18 cellular contexts compared by ENCODE assay signal in the genomic region with DNA sequence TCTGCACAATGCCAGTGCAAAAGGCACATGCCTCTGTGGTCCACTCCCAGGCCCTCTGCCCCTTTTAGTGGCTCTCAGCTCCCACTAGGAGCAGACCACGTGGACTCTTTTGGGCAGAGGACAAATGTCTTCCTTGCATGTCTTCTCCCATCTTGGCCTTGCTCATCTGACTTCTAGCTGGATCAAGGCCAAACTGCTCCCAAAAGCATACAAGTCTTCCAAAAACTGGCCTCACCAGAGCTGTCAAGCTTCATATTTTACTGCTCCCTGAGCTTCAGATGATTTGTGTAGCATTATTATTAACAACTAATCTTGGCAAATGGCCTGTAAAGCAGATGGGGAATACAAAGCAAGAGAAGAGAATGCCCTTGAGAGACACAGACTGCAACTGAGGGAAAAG. TPM values are rescaled to one million over a fixed set of nuclear protein-coding genes. Genes with fewer than 3 reads are reported as not detected.
DNase-seq lines count a peak whose midpoint lies in the region; ATAC-seq and TF ChIP-seq lines count a peak whose summit lies in the region.
"Had no signal": no experiment of that assay in that cellular context is flagged by ENCODE, and none has a peak within 500 bp of the region (broad histone marks: within the 10 kb centered on the region; RNA-seq: fewer than 3 reads in every experiment).

No MANE protein-coding gene starts in this region.

- peak overlapping the region; percentile 93 for H3K27ac Mint-ChIP-seq in CD4-positive, alpha-beta T cell
- peak overlapping the region in 9 of 10 donors; percentile 17 to 93 (median 67) for H3K27ac Mint-ChIP-seq in naive thymus-derived CD8-positive, alpha-beta T cell
- H3K27ac Mint-ChIP-seq: H9 had no signal

- no peaks in the 10 kb centered on the region for H3K9me3 ChIP-seq in CD4-positive, alpha-beta T cell (ENCODE audit: control insufficient read depth, low read length)
- no peaks in the 10 kb centered on the region for H3K9me3 ChIP-seq in GM23248 (ENCODE audit: low read depth)
- H3K9me3 ChIP-seq in effector memory CD4-positive, alpha-beta T cell (ENCODE audit: control insufficient read depth, low read length), result no peaks in the 10 kb centered on the region
- H3K9me3 ChIP-seq: esophagus muscularis mucosa, left ventricle myocardium inferior had no signal

- CTCF ChIA-PET in CD4-positive, alpha-beta T cell (lab: Charles Lee), result no interaction called here

- no peak for DNase-seq in CD4-positive, alpha-beta T cell
- DNase-seq in GM23248, result peak; percentile 17
- DNase-seq in naive thymus-derived CD8-positive, alpha-beta T cell, result no peak
- no peak for DNase-seq in NCI-H2196 treated with DMSO at 0.1 percent for 48 hours (lab: John Stamatoyannopoulos, UW; ENCODE audit: unreplicated experiment)
- DNase-seq in SW 1271 (lab: John Stamatoyannopoulos, UW), result no peak
- no peak for DNase-seq in effector memory CD4-positive, alpha-beta T cell
- DNase-seq: activated CD8-positive, alpha-beta memory T cell treated with anti-CD3 and anti-CD28 coated beads, Interleukin-2, amount 50 U/mL, for 4 hours; activated effector memory CD4-positive, alpha-beta T cell treated with anti-CD3 and anti-CD28 coated beads, Interleukin-2, amount 50 U/mL, for 16 hours; central memory CD4-positive, alpha-beta T cell; effector CD4-positive, alpha-beta T cell; GDM1; H9; left ventricle myocardium inferior; NCI-H187; retina had no signal

- in situ Hi-C loops in GM23248 (cut with MboI), result no loop called here

- peaks cover 89% of the 10 kb centered on the region for H3K4me1 Mint-ChIP-seq in CD4-positive, alpha-beta T cell (ENCODE audit: low read depth)
- peaks cover 59 to 98% (median 84%) of the 10 kb centered on the region in 4 donors for H3K4me1 Mint-ChIP-seq in naive thymus-derived CD8-positive, alpha-beta T cell
- H3K4me1 Mint-ChIP-seq: H9 had no signal

- peak overlapping the region; percentile 15 for H3K4me3 Mint-ChIP-seq in CD4-positive, alpha-beta T cell
- no peak overlapping the region for H3K4me3 Mint-ChIP-seq in naive thymus-derived CD8-positive, alpha-beta T cell
- H3K4me3 Mint-ChIP-seq: H9 had no signal

- H3K79me2 ChIP-seq in GM23248 (ENCODE audit: insufficient read depth), result no peaks in the 10 kb centered on the region

- H4K20me1 ChIP-seq in GM23248 (ENCODE audit: insufficient read depth), result no peaks in the 10 kb centered on the region

- peaks cover 15% of the 10 kb centered on the region for H3K4me1 ChIP-seq in GM23248 (ENCODE audit: insufficient read depth)
- H3K4me1 ChIP-seq in effector memory CD4-positive, alpha-beta T cell (ENCODE audit: control insufficient read depth, insufficient read depth, low read length, poor library complexity, severe bottlenecking), result peaks cover 23% of the 10 kb centered on the region

- WGBS in GM23248 (ENCODE audit: low coverage in 1 of 2, low lambda C conversion rate in 2 of 2, missing lambda C conversion rate in 2 of 2), 2 experiments, result 64 to 71% methylated on average over 1 of the region's 1 CpG

- H3K27me3 ChIP-seq in CD4-positive, alpha-beta T cell (ENCODE audit: control insufficient read depth, insufficient read depth, low read length), result no peaks in the 10 kb centered on the region
- H3K27me3 ChIP-seq in GM23248 (replicated peaks; ENCODE audit: insufficient read depth), result no peaks in the 10 kb centered on the region
- H3K27me3 ChIP-seq in effector memory CD4-positive, alpha-beta T cell (replicated peaks; ENCODE audit: control insufficient read depth, insufficient read depth, low read length, poor library complexity, severe bottlenecking), result no peaks in the 10 kb centered on the region
- H3K27me3 ChIP-seq: esophagus muscularis mucosa had no signal

- no peak overlapping the region for H3K4me3 ChIP-seq in GM23248
- H3K4me3 ChIP-seq in effector memory CD4-positive, alpha-beta T cell (ENCODE audit: insufficient read depth, low read depth, low read length, poor library complexity, severe bottlenecking), result no peak overlapping the region
- H3K4me3 ChIP-seq: esophagus muscularis mucosa, left ventricle myocardium inferior had no signal

- no peaks in the 10 kb centered on the region for H3K27me3 Mint-ChIP-seq in CD4-positive, alpha-beta T cell
- no peaks in the 10 kb centered on the region for H3K27me3 Mint-ChIP-seq in naive thymus-derived CD8-positive, alpha-beta T cell
- H3K27me3 Mint-ChIP-seq: IgD-negative memory B cell had no signal

- H3F3A ChIP-seq in GM23248 (ENCODE audit: insufficient read depth), result peaks cover 28% of the 10 kb centered on the region

- POLR2A ChIA-PET in CD4-positive, alpha-beta T cell (lab: Charles Lee), result interaction anchor here (0.5 to 0.9 kb wide), 2 partner anchors 22 to 90 kb away, joined by 3 read pairs; a partner anchor contains a TSS
- POLR2A ChIA-PET in naive thymus-derived CD8-positive, alpha-beta T cell (lab: Charles Lee), result interaction anchor here (8.2 to 13.1 kb wide), 2 partner anchors 6 to 15 kb away, joined by 121 to 358 read pairs; no protein-coding TSS in a partner anchor

- intact Hi-C loops in CD4-positive, alpha-beta T cell (cut with DNase I, micrococcal nuclease), result no loop called here

- H2AFZ ChIP-seq in GM23248, result no peak overlapping the region

- H3K9me2 ChIP-seq in GM23248 (ENCODE audit: insufficient read depth), result no peaks in the 10 kb centered on the region

- H3K36me3 ChIP-seq in GM23248 (ENCODE audit: low read depth), result no peaks in the 10 kb centered on the region
- H3K36me3 ChIP-seq in effector memory CD4-positive, alpha-beta T cell (ENCODE audit: control insufficient read depth, insufficient read depth, low read length), result peaks cover 29% of the 10 kb centered on the region

- TF ChIP-seq CTCF in CD4-positive, alpha-beta T cell (IDR thresholded peaks at IDR 0.05), result no peak

- no peaks in the 10 kb centered on the region for H3K9me3 Mint-ChIP-seq in CD4-positive, alpha-beta T cell
- H3K9me3 Mint-ChIP-seq in naive thymus-derived CD8-positive, alpha-beta T cell, result no peaks in the 10 kb centered on the region
- H3K9me3 Mint-ChIP-seq: H9 had no signal

- peaks cover 94% of the 10 kb centered on the region for H3K36me3 Mint-ChIP-seq in CD4-positive, alpha-beta T cell (ENCODE audit: low read depth)
- H3K36me3 Mint-ChIP-seq in naive thymus-derived CD8-positive, alpha-beta T cell, result peaks cover 23 to 82% (median 45%) of the 10 kb centered on the region in 3 donors

- H3K27ac ChIP-seq in CD4-positive, alpha-beta T cell (ENCODE audit: low read depth, low read length), result no peak overlapping the region
- H3K27ac ChIP-seq in GM23248 (0 out of 2 replicates have a peak overlapping the region, but pooled peaks have one; percentile 5), cingulate gyrus (ENCODE audit: low read depth, low read length) (peak overlapping the region; percentile 13)
- H3K27ac ChIP-seq in effector memory CD4-positive, alpha-beta T cell (ENCODE audit: insufficient read depth, low read length, poor library complexity, severe bottlenecking), result no peak overlapping the region
- H3K27ac ChIP-seq: left ventricle myocardium inferior had no signal

- peak overlapping the region; percentile 52 for H3K4me2 ChIP-seq in GM23248 (ENCODE audit: unreplicated experiment)

- H3K9ac ChIP-seq in GM23248, result no peak overlapping the region

- no peak for ATAC-seq in CD4-positive, alpha-beta T cell (ENCODE audit: poor library complexity)
- no peak for ATAC-seq in naive thymus-derived CD8-positive, alpha-beta T cell

RNA-seq across cellular contexts. Expression of a gene that starts 6.9 kb away (rescaled TPM):
- 10 to 100 TPM; 70.9 to 75.0 TPM for total RNA-seq in CD4-positive, alpha-beta T cell
- 70.1 and 87.8 TPM in 2 replicates for total RNA-seq in GM23248 (2014; rRNA removed; shearing (Covaris generic))
- 67.9 and 72.3 TPM in 2 replicates for polyA plus RNA-seq in GM23248 (2016; fragmentation: Nextera tagmentation; extraction: Ambion mirVana)
- total RNA-seq in naive thymus-derived CD8-positive, alpha-beta T cell, result 10 to 100 TPM; 54.8 to 62.0 TPM
- 10 to 100 TPM; 22.4 to 32.6 (median 31.7) TPM for polyA plus RNA-seq in naive thymus-derived CD8-positive, alpha-beta T cell

RNA-seq across cellular contexts. Expression of a gene that starts 21.7 kb away (rescaled TPM):
- 100 to 1,000 TPM; 182 to 184 TPM for total RNA-seq in CD4-positive, alpha-beta T cell
- total RNA-seq in GM23248 (2014; rRNA removed; shearing (Covaris generic)), result 43.8 and 46.2 TPM in 2 replicates
- polyA plus RNA-seq in GM23248 (2016; fragmentation: Nextera tagmentation; extraction: Ambion mirVana), result 42.3 and 43.1 TPM in 2 replicates
- total RNA-seq in naive thymus-derived CD8-positive, alpha-beta T cell, result 100 to 1,000 TPM; 135 to 141 TPM
- polyA plus RNA-seq in naive thymus-derived CD8-positive, alpha-beta T cell, result 100 to 1,000 TPM; 115 to 196 (median 146) TPM

RNA-seq across cellular contexts. Expression of a gene that starts 43.6 kb away (rescaled TPM):
- under 1 TPM; 0.52 to 0.87 TPM for total RNA-seq in CD4-positive, alpha-beta T cell
- total RNA-seq in GM23248 (2014; rRNA removed; shearing (Covaris generic)), result 0.22 and 1.1 TPM in 2 replicates
- polyA plus RNA-seq in GM23248 (2016; fragmentation: Nextera tagmentation; extraction: Ambion mirVana), result 0.43 and 0.46 TPM in 2 replicates
- total RNA-seq in naive thymus-derived CD8-positive, alpha-beta T cell, result 1 to 10 TPM; 1.6 to 1.7 TPM
- polyA plus RNA-seq in naive thymus-derived CD8-positive, alpha-beta T cell, result not detected

Comparison
In these comparisons a context has a peak if more than half of its experiments do, and no peak if none do; other contexts are left out.
1. H3K27ac ChIP-seq: peak in GM23248 (single experiment) and cingulate gyrus (single experiment); none in CD4-positive, alpha-beta T cell (single experiment) and effector memory CD4-positive, alpha-beta T cell (single experiment).